9 cellular contexts compared by ENCODE assay signal in genomic region chr18:32271649-32272324, GRCh38.
DNase-seq lines count a peak whose midpoint lies in the region; ATAC-seq and TF ChIP-seq lines count a peak whose summit lies in the region.
"Had no signal": no experiment of that assay in that cellular context is flagged by ENCODE, and none has a peak within 500 bp of the region (broad histone marks: within the 10 kb centered on the region; RNA-seq: fewer than 3 reads in every experiment).

No MANE protein-coding gene starts in this region.

- TF ChIP-seq CTCF in fibroblast of pulmonary artery (IDR thresholded peaks at IDR 0.05; ENCODE audit: low read length, missing control alignments) (peak; percentile 76), parathyroid adenoma (IDR thresholded peaks at IDR 0.05) (peak; percentile 71)

- no peak overlapping the region for H3K9ac ChIP-seq in Karpas-422 (ENCODE audit: low read length)
- no peak overlapping the region for H3K9ac ChIP-seq in parathyroid adenoma

- H3K4me2 ChIP-seq in Karpas-422 (ENCODE audit: low read depth, low read length, poor library complexity, severe bottlenecking): no peak overlapping the region
- H3K4me2 ChIP-seq in parathyroid adenoma (ENCODE audit: low read length): no peak overlapping the region

- ATAC-seq in activated CD4-positive, alpha-beta T cell treated with anti-CD3 and anti-CD28 coated beads for 36 hours: peak; percentile 53
- ATAC-seq in GM21528 (IDR thresholded peaks at IDR 0.05; ENCODE audit: low FRiP score, unreplicated experiment): peak; percentile 81

- H3K27ac Mint-ChIP-seq in activated CD4-positive, alpha-beta T cell treated with anti-CD3 and anti-CD28 coated beads for 36 hours: no peak overlapping the region
- H3K27ac Mint-ChIP-seq: activated naive CD4-positive, alpha-beta T cell treated with anti-CD3 and anti-CD28 coated beads, Interleukin-2, amount 50 U/mL, for 72 hours had no signal

- H3K27me3 ChIP-seq in Karpas-422 (ENCODE audit: low read length) (no peaks in the 10 kb centered on the region), parathyroid adenoma (ENCODE audit: control insufficient read depth, insufficient read depth, low read length) (no peaks in the 10 kb centered on the region)

- intact Hi-C loops in activated CD4-positive, alpha-beta T cell treated with anti-CD3 and anti-CD28 coated beads for 36 hours (cut with DNase I, micrococcal nuclease): loop anchor here (1.0 to 10.0 kb wide), 4 partner anchors 114 to 281 kb away; no protein-coding TSS in a partner anchor

- H3K36me3 Mint-ChIP-seq in activated CD4-positive, alpha-beta T cell treated with anti-CD3 and anti-CD28 coated beads for 36 hours (ENCODE audit: low read depth): no peaks in the 10 kb centered on the region
- H3K36me3 Mint-ChIP-seq: activated naive CD4-positive, alpha-beta T cell treated with anti-CD3 and anti-CD28 coated beads, Interleukin-2, amount 50 U/mL, for 72 hours had no signal

- H3K4me3 Mint-ChIP-seq in activated CD4-positive, alpha-beta T cell treated with anti-CD3 and anti-CD28 coated beads for 36 hours: no peak overlapping the region

- peak; percentile 41 for DNase-seq in activated CD4-positive, alpha-beta T cell treated with anti-CD3 and anti-CD28 coated beads for 36 hours
- DNase-seq in activated CD4-positive, alpha-beta T cell treated with anti-CD3 and anti-CD28 coated beads for 1 hour: no peak
- DNase-seq in Karpas-422 (peak; percentile 69), SK-N-DZ (ENCODE audit: low spot score) (peak; percentile 18), fibroblast of pulmonary artery (ENCODE audit: low read depth) (peak; percentile 69), OCI-M2 (lab: John Stamatoyannopoulos, UW; ENCODE audit: unreplicated experiment) (no peak)

- peaks cover 12% of the 10 kb centered on the region for H3K27me3 Mint-ChIP-seq in activated CD4-positive, alpha-beta T cell treated with anti-CD3 and anti-CD28 coated beads for 36 hours

- no peaks in the 10 kb centered on the region for H3K9me3 ChIP-seq in Karpas-422 (ENCODE audit: low read length)
- no peaks in the 10 kb centered on the region for H3K9me3 ChIP-seq in parathyroid adenoma (ENCODE audit: control insufficient read depth, low read length)

- H3K79me2 ChIP-seq in Karpas-422 (ENCODE audit: low read length): no peaks in the 10 kb centered on the region
- H3K79me2 ChIP-seq in parathyroid adenoma: no peaks in the 10 kb centered on the region

- no peaks in the 10 kb centered on the region for H3K9me3 Mint-ChIP-seq in activated CD4-positive, alpha-beta T cell treated with anti-CD3 and anti-CD28 coated beads for 36 hours (ENCODE audit: low read depth)
- H3K9me3 Mint-ChIP-seq: activated naive CD4-positive, alpha-beta T cell treated with anti-CD3 and anti-CD28 coated beads, Interleukin-2, amount 50 U/mL, for 72 hours had no signal

- H3K36me3 ChIP-seq in Karpas-422 (ENCODE audit: insufficient read depth, low read length): no peaks in the 10 kb centered on the region
- no peaks in the 10 kb centered on the region for H3K36me3 ChIP-seq in parathyroid adenoma (ENCODE audit: control insufficient read depth, insufficient read depth, low read length)

- no peak overlapping the region for H3K4me3 ChIP-seq in Karpas-422 (ENCODE audit: low read length)
- no peak overlapping the region for H3K4me3 ChIP-seq in fibroblast of pulmonary artery (replicated peaks; ENCODE audit: low read depth, low read length)
- H3K4me3 ChIP-seq in parathyroid adenoma (ENCODE audit: low read depth, low read length): no peak overlapping the region

- CTCF ChIA-PET in activated CD4-positive, alpha-beta T cell treated with anti-CD3 and anti-CD28 coated beads for 36 hours (lab: Charles Lee): interaction anchor here (0.6 to 2.6 kb wide), 23 partner anchors 8 to 309 kb away, joined by 3 to 27 read pairs (median 4); partner anchors contain the start of gene GAREM1

- POLR2A ChIA-PET in activated CD4-positive, alpha-beta T cell treated with anti-CD3 and anti-CD28 coated beads for 36 hours (lab: Charles Lee): interaction anchor here (0.6 kb wide), 1 partner anchor 280 kb away, joined by 3 read pairs; no protein-coding TSS in a partner anchor

- H3K27ac ChIP-seq in Karpas-422 (ENCODE audit: low read length) (no peak overlapping the region), parathyroid adenoma (no peak overlapping the region)

- H3K4me1 Mint-ChIP-seq in activated CD4-positive, alpha-beta T cell treated with anti-CD3 and anti-CD28 coated beads for 36 hours: no peaks in the 10 kb centered on the region

- no peaks in the 10 kb centered on the region for H3K4me1 ChIP-seq in Karpas-422 (ENCODE audit: low read length)
- H3K4me1 ChIP-seq in parathyroid adenoma: no peaks in the 10 kb centered on the region

- no peak overlapping the region for H2AFZ ChIP-seq in Karpas-422 (ENCODE audit: low read length)
- no peak overlapping the region for H2AFZ ChIP-seq in parathyroid adenoma

- no peaks in the 10 kb centered on the region for H3K9me2 ChIP-seq in Karpas-422 (replicated peaks; ENCODE audit: insufficient read depth, low read length)

- H4K20me1 ChIP-seq in Karpas-422 (ENCODE audit: insufficient read depth, low read depth, low read length): no peaks in the 10 kb centered on the region

Comparison
In these comparisons a context has a peak if more than half of its experiments do, and no peak if none do; other contexts are left out.
1. DNase-seq: peak in activated CD4-positive, alpha-beta T cell treated with anti-CD3 and anti-CD28 coated beads for 36 hours (single experiment), Karpas-422 (single experiment), SK-N-DZ (single experiment) and fibroblast of pulmonary artery (single experiment); none in activated CD4-positive, alpha-beta T cell treated with anti-CD3 and anti-CD28 coated beads for 1 hour (single experiment) and OCI-M2 (single experiment).